1 cellular context compared by ENCODE assay signal in the genomic region with DNA sequence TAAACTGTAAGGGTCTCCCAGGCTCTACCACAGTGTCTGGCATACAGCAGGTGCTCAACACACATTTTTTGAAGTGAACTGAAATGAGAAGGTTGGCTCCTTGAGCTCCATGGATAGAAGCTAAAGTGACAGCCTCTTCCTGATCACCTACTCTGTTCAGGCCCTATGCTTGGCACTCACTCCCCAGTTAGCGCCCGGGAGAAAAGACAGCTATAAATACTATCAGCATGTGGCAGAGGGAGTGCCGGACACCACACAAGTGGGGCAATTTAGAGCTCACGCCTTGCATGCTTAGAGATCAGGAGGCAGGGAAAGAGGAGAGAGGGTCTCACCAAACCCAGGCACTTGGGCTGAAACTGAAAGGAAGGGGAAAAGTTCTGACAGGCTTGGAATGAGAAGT.
TF ChIP-seq lines count a peak whose summit lies in the region.

No MANE protein-coding gene starts in this region.

TF ChIP-seq in GM23338, 12 proteins besides CTCF, POLR2A, EP300 and RAD21 (continued from another document):
- TF ChIP-seq ZNF462 (CRISPR knock-in tag; IDR thresholded peaks at IDR 0.05) = no peak
- TF ChIP-seq, protein P1, sequence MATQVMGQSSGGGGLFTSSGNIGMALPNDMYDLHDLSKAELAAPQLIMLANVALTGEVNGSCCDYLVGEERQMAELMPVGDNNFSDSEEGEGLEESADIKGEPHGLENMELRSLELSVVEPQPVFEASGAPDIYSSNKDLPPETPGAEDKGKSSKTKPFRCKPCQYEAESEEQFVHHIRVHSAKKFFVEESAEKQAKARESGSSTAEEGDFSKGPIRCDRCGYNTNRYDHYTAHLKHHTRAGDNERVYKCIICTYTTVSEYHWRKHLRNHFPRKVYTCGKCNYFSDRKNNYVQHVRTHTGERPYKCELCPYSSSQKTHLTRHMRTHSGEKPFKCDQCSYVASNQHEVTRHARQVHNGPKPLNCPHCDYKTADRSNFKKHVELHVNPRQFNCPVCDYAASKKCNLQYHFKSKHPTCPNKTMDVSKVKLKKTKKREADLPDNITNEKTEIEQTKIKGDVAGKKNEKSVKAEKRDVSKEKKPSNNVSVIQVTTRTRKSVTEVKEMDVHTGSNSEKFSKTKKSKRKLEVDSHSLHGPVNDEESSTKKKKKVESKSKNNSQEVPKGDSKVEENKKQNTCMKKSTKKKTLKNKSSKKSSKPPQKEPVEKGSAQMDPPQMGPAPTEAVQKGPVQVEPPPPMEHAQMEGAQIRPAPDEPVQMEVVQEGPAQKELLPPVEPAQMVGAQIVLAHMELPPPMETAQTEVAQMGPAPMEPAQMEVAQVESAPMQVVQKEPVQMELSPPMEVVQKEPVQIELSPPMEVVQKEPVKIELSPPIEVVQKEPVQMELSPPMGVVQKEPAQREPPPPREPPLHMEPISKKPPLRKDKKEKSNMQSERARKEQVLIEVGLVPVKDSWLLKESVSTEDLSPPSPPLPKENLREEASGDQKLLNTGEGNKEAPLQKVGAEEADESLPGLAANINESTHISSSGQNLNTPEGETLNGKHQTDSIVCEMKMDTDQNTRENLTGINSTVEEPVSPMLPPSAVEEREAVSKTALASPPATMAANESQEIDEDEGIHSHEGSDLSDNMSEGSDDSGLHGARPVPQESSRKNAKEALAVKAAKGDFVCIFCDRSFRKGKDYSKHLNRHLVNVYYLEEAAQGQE (IDR thresholded peaks at IDR 0.05; ENCODE audit: unreplicated experiment) = no peak
- no peak for TF ChIP-seq CREB1 (CRISPR knock-in tag; IDR thresholded peaks at IDR 0.05; ENCODE audit: low read depth)
- TF ChIP-seq NANOG (IDR thresholded peaks at IDR 0.05; ENCODE audit: borderline replicate concordance) = no peak
